In genomic region chr7:30159698-30160143, GRCh38 we compare ENCODE assay signal across 9 cellular contexts. TPM values are rescaled to one million over a fixed set of nuclear protein-coding genes. Genes with fewer than 3 reads are reported as not detected.
DNase-seq lines count a peak whose midpoint lies in the region; ATAC-seq and TF ChIP-seq lines count a peak whose summit lies in the region.
"Had no signal": no experiment of that assay in that cellular context is flagged by ENCODE, and none has a peak within 500 bp of the region (broad histone marks: within the 10 kb centered on the region; RNA-seq: fewer than 3 reads in every experiment).

No MANE protein-coding gene starts in this region.

- H3K9me3 ChIP-seq in body of pancreas: no peaks in the 10 kb centered on the region
- no peaks in the 10 kb centered on the region for H3K9me3 ChIP-seq in mucosa of descending colon
- H3K9me3 ChIP-seq: thyroid gland had no signal

- H3K4me3 ChIP-seq in body of pancreas (no peak overlapping the region), mucosa of descending colon (no peak overlapping the region)
- H3K4me3 ChIP-seq: thyroid gland had no signal

- peak; percentile 36 for ATAC-seq in body of pancreas
- peak; percentile 76 for ATAC-seq in mucosa of descending colon
- ATAC-seq in HG03565 (IDR thresholded peaks at IDR 0.05; ENCODE audit: unreplicated experiment): no peak
- ATAC-seq in activated CD4-positive, CD25-positive, alpha-beta regulatory T cell treated with anti-CD3 and anti-CD28 coated beads, Interleukin-2, amount 50 U/mL, for 24 hours: no peak

- TF ChIP-seq POLR2A in body of pancreas (IDR thresholded peaks at IDR 0.05): no peak

- intact Hi-C loops in body of pancreas (cut with DNase I): loop anchor here (10.0 kb wide), 1 partner anchor 245 kb away; no protein-coding TSS in a partner anchor
- intact Hi-C loops in mucosa of descending colon (cut with DNase I, micrococcal nuclease): loop anchor here (10.0 kb wide), 3 partner anchors 115 to 255 kb away; no protein-coding TSS in a partner anchor

- H3K4me1 ChIP-seq in body of pancreas: peaks cover 15% of the 10 kb centered on the region
- no peaks in the 10 kb centered on the region for H3K4me1 ChIP-seq in mucosa of descending colon (ENCODE audit: low read depth)

- no peaks in the 10 kb centered on the region for H3K27me3 ChIP-seq in body of pancreas
- H3K27me3 ChIP-seq: thyroid gland had no signal

- peak; percentile 29 for DNase-seq in AG08395 (ENCODE audit: low spot score)
- DNase-seq in GM03348 (ENCODE audit: low spot score): peak; percentile 22
- DNase-seq in NCI-H69 (lab: John Stamatoyannopoulos, UW): peak; percentile 89
- DNase-seq in body of pancreas: peak; percentile 22 to 61 (median 44)
- peak in 2 of 3 donors; percentile 41 to 53 for DNase-seq in mucosa of descending colon
- no peak for DNase-seq in retina

- TF ChIP-seq CTCF in body of pancreas (IDR thresholded peaks at IDR 0.05): peak in 4 of 7 experiments; percentile 13 to 38 (median 24)
- TF ChIP-seq CTCF in mucosa of descending colon (IDR thresholded peaks at IDR 0.05): no peak

- WGBS in body of pancreas, 2 donors: 30 to 44% methylated on average over 6 of the region's 6 CpGs

- H3K36me3 ChIP-seq in body of pancreas (replicated peaks in 1 of 2; ENCODE audit: insufficient read depth in 1 of 2, low read depth in 2 of 2) (no peaks in the 10 kb centered on the region), mucosa of descending colon (ENCODE audit: low read depth) (no peaks in the 10 kb centered on the region)

- no peak overlapping the region for H3K27ac ChIP-seq in body of pancreas
- H3K27ac ChIP-seq: thyroid gland had no signal

RNA-seq across cellular contexts. Expression of gene MTURN, which starts 24.9 kb away (rescaled TPM):
- 10 to 100 TPM; 19.8 to 34.5 TPM for total RNA-seq in body of pancreas
- total RNA-seq in mucosa of descending colon: 10 to 100 TPM in 1 of 3 donors, 1 to 10 TPM in 2; 7.2 to 62.0 (median 9.7) TPM

Comparison
In these comparisons a context has a peak if more than half of its experiments do, and no peak if none do; other contexts are left out.
1. ATAC-seq: peak in body of pancreas (single experiment) and mucosa of descending colon (single experiment); none in HG03565 (single experiment) and activated CD4-positive, CD25-positive, alpha-beta regulatory T cell treated with anti-CD3 and anti-CD28 coated beads, Interleukin-2, amount 50 U/mL, for 24 hours (0 of 2).